13 cellular contexts compared by ENCODE assay signal in the genomic region with DNA sequence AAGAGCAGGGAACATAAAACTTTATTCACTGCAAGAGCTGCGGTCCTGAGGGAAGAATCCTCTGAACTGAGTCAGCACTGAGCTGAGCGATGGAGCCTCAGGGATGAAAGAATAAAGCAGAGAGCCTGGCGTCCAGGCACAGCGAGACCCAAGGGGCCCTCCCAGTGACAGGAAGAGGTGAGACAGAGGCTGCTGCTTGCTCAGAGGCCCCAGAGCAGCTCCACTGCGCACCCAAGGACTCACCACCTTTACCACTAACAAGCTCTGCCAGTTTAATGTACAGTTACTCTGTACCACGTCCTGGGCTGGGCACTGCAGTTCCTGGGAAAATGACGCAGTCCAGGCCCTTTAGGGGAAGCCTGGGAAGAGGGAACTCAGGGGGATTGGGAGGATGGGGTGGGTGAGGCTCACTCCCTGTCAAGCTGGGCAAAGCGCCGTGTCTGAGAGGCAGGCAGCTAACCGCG. TPM values are rescaled to one million over a fixed set of nuclear protein-coding genes. Genes with fewer than 3 reads are reported as not detected.
DNase-seq lines count a peak whose midpoint lies in the region; ATAC-seq, FAIRE-seq and TF ChIP-seq lines count a peak whose summit lies in the region.
"Had no signal": no experiment of that assay in that cellular context is flagged by ENCODE, and none has a peak within 500 bp of the region (broad histone marks: within the 10 kb centered on the region; RNA-seq: fewer than 3 reads in every experiment).

No MANE protein-coding gene starts in this region.

- POLR2A ChIA-PET in MCF 10A (lab: Yijun Ruan, JAX) = interaction anchor here (0.6 to 3.3 kb wide), 5 partner anchors 10 to 215 kb away, joined by 3 to 21 read pairs (median 5); partner anchors contain the start of genes EFTUD2 and NMT1
- POLR2A ChIA-PET in OCI-LY7 (lab: Charles Lee) = no interaction called here

- H3K4me2 ChIP-seq in astrocyte (ENCODE audit: low read length) (peak overlapping the region; percentile 73), hepatocyte (no peak overlapping the region), OCI-LY7 (ENCODE audit: low read length) (no peak overlapping the region)

- H3K36me3 Mint-ChIP-seq in MCF 10A (ENCODE audit: insufficient read depth, unreplicated experiment) (no peaks in the 10 kb centered on the region), astrocyte (ENCODE audit: low read depth, unreplicated experiment) (peaks cover 2% of the 10 kb centered on the region)
- H3K36me3 Mint-ChIP-seq: activated naive CD8-positive, alpha-beta T cell had no signal

- H3K27ac ChIP-seq in breast epithelium (no peak overlapping the region), astrocyte (ENCODE audit: low read depth, low read length) (peak overlapping the region; percentile 52), hepatocyte (no peak overlapping the region), OCI-LY7 (ENCODE audit: low read depth, low read length, poor library complexity, severe bottlenecking) (no peak overlapping the region)
- H3K27ac ChIP-seq: 22Rv1 had no signal

- no peak for TF ChIP-seq CTCF in MCF 10A (IDR thresholded peaks at IDR 0.05; ENCODE audit: unreplicated experiment)
- no peak for TF ChIP-seq CTCF in breast epithelium (IDR thresholded peaks at IDR 0.05)
- TF ChIP-seq CTCF in astrocyte (IDR thresholded peaks at IDR 0.05; ENCODE audit: insufficient read depth, low read depth, low read length) = no peak
- no peak for TF ChIP-seq CTCF in hepatocyte (IDR thresholded peaks at IDR 0.05; ENCODE audit: poor library complexity)
- TF ChIP-seq CTCF in OCI-LY7 (conservative IDR thresholded peaks at IDR 0.05; ENCODE audit: low read length) = no peak

- no peak for TF ChIP-seq POLR2A in breast epithelium (IDR thresholded peaks at IDR 0.05)

- no peak overlapping the region for H3K4me3 Mint-ChIP-seq in MCF 10A (ENCODE audit: unreplicated experiment)
- no peak overlapping the region for H3K4me3 Mint-ChIP-seq in astrocyte (ENCODE audit: unreplicated experiment)
- H3K4me3 Mint-ChIP-seq: activated naive CD8-positive, alpha-beta T cell; effector memory CD8-positive, alpha-beta T cell had no signal

- ATAC-seq in GM19328 (IDR thresholded peaks at IDR 0.05; ENCODE audit: unreplicated experiment) = no peak
- ATAC-seq: effector memory CD8-positive, alpha-beta T cell; right cardiac atrium had no signal

- H3K36me3 ChIP-seq in breast epithelium (no peaks in the 10 kb centered on the region), astrocyte (ENCODE audit: insufficient read depth, low read length) (no peaks in the 10 kb centered on the region), hepatocyte (replicated peaks; ENCODE audit: insufficient read depth, low read depth) (no peaks in the 10 kb centered on the region), OCI-LY7 (ENCODE audit: insufficient read depth, low read length) (no peaks in the 10 kb centered on the region)

- H4K20me1 ChIP-seq in astrocyte (ENCODE audit: insufficient read depth, low read length) (no peaks in the 10 kb centered on the region), hepatocyte (ENCODE audit: insufficient read depth, poor library complexity, severe bottlenecking) (no peaks in the 10 kb centered on the region), OCI-LY7 (ENCODE audit: insufficient read depth, low read length) (no peaks in the 10 kb centered on the region)

- H3K27me3 Mint-ChIP-seq in MCF 10A (ENCODE audit: insufficient read depth, unreplicated experiment) (no peaks in the 10 kb centered on the region), astrocyte (ENCODE audit: low read depth, unreplicated experiment) (peaks cover 33% of the 10 kb centered on the region)

- H3K9me2 ChIP-seq in hepatocyte (replicated peaks; ENCODE audit: insufficient read depth) (no peaks in the 10 kb centered on the region), OCI-LY7 (ENCODE audit: insufficient read depth, low read length) (no peaks in the 10 kb centered on the region)

- H3K4me3 ChIP-seq in breast epithelium = no peak overlapping the region
- no peak overlapping the region for H3K4me3 ChIP-seq in astrocyte (ENCODE audit: insufficient read depth, low read depth, low read length)
- H3K4me3 ChIP-seq in hepatocyte = no peak overlapping the region
- H3K4me3 ChIP-seq in OCI-LY7 (ENCODE audit: low read depth, low read length, poor library complexity, severe bottlenecking) = no peak overlapping the region

- CTCF ChIA-PET in MCF 10A (lab: Yijun Ruan, JAX) = interaction anchor here (0.6 to 2.5 kb wide), 8 partner anchors 7 to 226 kb away, joined by 3 to 17 read pairs (median 4); partner anchors contain the start of gene ACBD4
- CTCF ChIA-PET in OCI-LY7 (lab: Charles Lee; ENCODE audit: unreplicated experiment) = no interaction called here

- H2AFZ ChIP-seq in astrocyte (ENCODE audit: low read depth, low read length) (peak overlapping the region; percentile 75), hepatocyte (no peak overlapping the region), OCI-LY7 (ENCODE audit: low read length) (no peak overlapping the region)

- FAIRE-seq in astrocyte (lab: Jason Lieb, UNC) = peak; percentile 32

- BruUV-seq in MCF 10A (replicated peaks; lab: Mats Ljungman, UMichigan) (no TSS peak), OCI-LY7 (replicated peaks; lab: Mats Ljungman, UMichigan) (no TSS peak)

- H3K9me3 ChIP-seq in breast epithelium = no peaks in the 10 kb centered on the region
- H3K9me3 ChIP-seq in astrocyte (ENCODE audit: insufficient read depth, low read depth, low read length) = no peaks in the 10 kb centered on the region
- no peaks in the 10 kb centered on the region for H3K9me3 ChIP-seq in hepatocyte (ENCODE audit: low read depth)
- no peaks in the 10 kb centered on the region for H3K9me3 ChIP-seq in OCI-LY7 (ENCODE audit: low read length)

- intact Hi-C loops in MCF 10A (cut with micrococcal nuclease) (loop anchor here (10.0 kb wide), 1 partner anchor 185 kb away; no protein-coding TSS in a partner anchor), breast epithelium (cut with DNase I; ENCODE audit: low total_unique reads) (loop anchor here (10.0 kb wide), 1 partner anchor 195 kb away; no protein-coding TSS in a partner anchor), OCI-LY7 (cut with micrococcal nuclease; ENCODE audit: unreplicated experiment) (no loop called here)

- peaks cover 32% of the 10 kb centered on the region for H3K4me1 Mint-ChIP-seq in MCF 10A (ENCODE audit: insufficient read depth, unreplicated experiment)
- peaks cover 31% of the 10 kb centered on the region for H3K4me1 Mint-ChIP-seq in astrocyte (ENCODE audit: low read depth, unreplicated experiment)

- 72% methylated on average over 10 of the region's 11 CpGs for WGBS in hepatocyte (ENCODE audit: low lambda C conversion rate, missing lambda C conversion rate)

- H3K79me2 ChIP-seq in astrocyte (ENCODE audit: insufficient read depth, low read length) (no peaks in the 10 kb centered on the region), hepatocyte (no peaks in the 10 kb centered on the region), OCI-LY7 (ENCODE audit: insufficient read depth, low read depth, low read length) (no peaks in the 10 kb centered on the region)

- H3K27me3 ChIP-seq in breast epithelium (no peaks in the 10 kb centered on the region), astrocyte (ENCODE audit: insufficient read depth, low read length) (peaks cover 11% of the 10 kb centered on the region), hepatocyte (peaks cover 4% of the 10 kb centered on the region)

- H3K9me3 Mint-ChIP-seq in MCF 10A (ENCODE audit: unreplicated experiment) = no peaks in the 10 kb centered on the region
- H3K9me3 Mint-ChIP-seq in astrocyte (ENCODE audit: unreplicated experiment) = peaks cover 4% of the 10 kb centered on the region
- H3K9me3 Mint-ChIP-seq: effector memory CD8-positive, alpha-beta T cell had no signal

- no peak overlapping the region for H3K27ac Mint-ChIP-seq in MCF 10A (ENCODE audit: low read depth, unreplicated experiment)
- peak overlapping the region; percentile 26 for H3K27ac Mint-ChIP-seq in astrocyte (ENCODE audit: unreplicated experiment)
- H3K27ac Mint-ChIP-seq: activated naive CD8-positive, alpha-beta T cell; effector memory CD8-positive, alpha-beta T cell had no signal

- H3K4me1 ChIP-seq in breast epithelium = no peaks in the 10 kb centered on the region
- peaks cover 33% of the 10 kb centered on the region for H3K4me1 ChIP-seq in astrocyte (ENCODE audit: insufficient read depth, low read length)
- H3K4me1 ChIP-seq in hepatocyte (ENCODE audit: insufficient read depth) = peaks cover 20% of the 10 kb centered on the region
- H3K4me1 ChIP-seq in OCI-LY7 (ENCODE audit: insufficient read depth, low read length, poor library complexity, severe bottlenecking) = peaks cover 7% of the 10 kb centered on the region

- H3K9ac ChIP-seq in astrocyte (ENCODE audit: low read length) = peak overlapping the region; percentile 42

- DNase-seq in MCF 10A (ENCODE audit: unreplicated experiment) (peak; percentile 70), breast epithelium (ENCODE audit: low spot score in 2 of 2) (no peak), astrocyte (ENCODE audit: low read depth) (peak; percentile 74), hepatocyte (ENCODE audit: low spot score) (peak; percentile 24), OCI-LY7 (ENCODE audit: low spot score) (no peak), DMS153 (lab: John Stamatoyannopoulos, UW) (no peak)
- DNase-seq in activated T-cell treated with anti-CD3 and anti-CD28 coated beads, Interleukin-2, amount 50 U/mL, for 1 hour = no peak
- DNase-seq: effector memory CD8-positive, alpha-beta T cell; NCI-H446 treated with DMSO at 0.1 percent for 48 hours had no signal

RNA-seq across cellular contexts. Expression of gene GFAP, which starts 5.6 kb away (rescaled TPM):
- total RNA-seq in MCF 10A (2022) = not detected in 2 replicates
- total RNA-seq in breast epithelium = 10 to 100 TPM in 2 of 3 donors, 1 to 10 TPM in 1; 4.2 to 37.0 (median 11.8) TPM
- 0.22 TPM in 1 of 2 replicates, not detected in the other for total RNA-seq in astrocyte
- total RNA-seq in hepatocyte = 0.10 and 1.6 TPM in 2 replicates
- not detected in 2 replicates for polyA plus RNA-seq in hepatocyte
- 0.51 TPM in 1 of 2 replicates, not detected in the other for total RNA-seq in OCI-LY7 (2014; rRNA removed; shearing (Covaris generic))
- total RNA-seq in OCI-LY7 (2022) = not detected in 2 replicates

RNA-seq across cellular contexts. Expression of gene EFTUD2, which starts 10.5 kb away (rescaled TPM):
- total RNA-seq in MCF 10A (2022) (119 and 125 TPM in 2 replicates), breast epithelium (10 to 100 TPM; 58.1 to 71.4 (median 60.0) TPM), astrocyte (129 and 133 TPM in 2 replicates), hepatocyte (57.0 and 87.0 TPM in 2 replicates), OCI-LY7 (2022) (133 and 148 TPM in 2 replicates)
- 65.2 and 65.6 TPM in 2 replicates for polyA plus RNA-seq in hepatocyte
- total RNA-seq in OCI-LY7 (2014; rRNA removed; shearing (Covaris generic)) = 73.5 and 91.4 TPM in 2 replicates

RNA-seq across cellular contexts. Expression of gene KIF18B, which starts 37.9 kb away (rescaled TPM):
- total RNA-seq in MCF 10A (2022) (11.2 and 17.5 TPM in 2 replicates), breast epithelium (under 1 TPM in 2 of 3 donors, not detected in 1; 0.15 to 0.64 TPM), astrocyte (0.82 and 1.8 TPM in 2 replicates), hepatocyte (1.8 and 2.1 TPM in 2 replicates), OCI-LY7 (2022) (126 and 146 TPM in 2 replicates)
- polyA plus RNA-seq in hepatocyte = 4.3 and 5.0 TPM in 2 replicates
- 33.4 and 42.2 TPM in 2 replicates for total RNA-seq in OCI-LY7 (2014; rRNA removed; shearing (Covaris generic))

RNA-seq across cellular contexts. Expression of gene C1QL1, which starts 58.4 kb away (rescaled TPM):
- total RNA-seq in MCF 10A (2022) (0.56 and 0.96 TPM in 2 replicates), breast epithelium (1 to 10 TPM in 1 of 3 donors, under 1 TPM in 1, not detected in 1; 0.98 to 7.2 TPM), astrocyte (not detected in 2 replicates), hepatocyte (12.8 and 15.1 TPM in 2 replicates), OCI-LY7 (2022) (not detected in 2 replicates)
- 54.9 and 68.3 TPM in 2 replicates for polyA plus RNA-seq in hepatocyte
- total RNA-seq in OCI-LY7 (2014; rRNA removed; shearing (Covaris generic)) = not detected in 2 replicates

Comparison
In these comparisons a context has a peak if more than half of its experiments do, and no peak if none do; other contexts are left out.
1. DNase-seq: peak in MCF 10A (single experiment), astrocyte (single experiment) and hepatocyte (single experiment); none in breast epithelium (0 of 2), OCI-LY7 (single experiment), activated T-cell treated with anti-CD3 and anti-CD28 coated beads, Interleukin-2, amount 50 U/mL, for 1 hour (single experiment) and DMS153 (single experiment).